Comparison of ENCODE assay signal across 9 cellular contexts in the genomic region with DNA sequence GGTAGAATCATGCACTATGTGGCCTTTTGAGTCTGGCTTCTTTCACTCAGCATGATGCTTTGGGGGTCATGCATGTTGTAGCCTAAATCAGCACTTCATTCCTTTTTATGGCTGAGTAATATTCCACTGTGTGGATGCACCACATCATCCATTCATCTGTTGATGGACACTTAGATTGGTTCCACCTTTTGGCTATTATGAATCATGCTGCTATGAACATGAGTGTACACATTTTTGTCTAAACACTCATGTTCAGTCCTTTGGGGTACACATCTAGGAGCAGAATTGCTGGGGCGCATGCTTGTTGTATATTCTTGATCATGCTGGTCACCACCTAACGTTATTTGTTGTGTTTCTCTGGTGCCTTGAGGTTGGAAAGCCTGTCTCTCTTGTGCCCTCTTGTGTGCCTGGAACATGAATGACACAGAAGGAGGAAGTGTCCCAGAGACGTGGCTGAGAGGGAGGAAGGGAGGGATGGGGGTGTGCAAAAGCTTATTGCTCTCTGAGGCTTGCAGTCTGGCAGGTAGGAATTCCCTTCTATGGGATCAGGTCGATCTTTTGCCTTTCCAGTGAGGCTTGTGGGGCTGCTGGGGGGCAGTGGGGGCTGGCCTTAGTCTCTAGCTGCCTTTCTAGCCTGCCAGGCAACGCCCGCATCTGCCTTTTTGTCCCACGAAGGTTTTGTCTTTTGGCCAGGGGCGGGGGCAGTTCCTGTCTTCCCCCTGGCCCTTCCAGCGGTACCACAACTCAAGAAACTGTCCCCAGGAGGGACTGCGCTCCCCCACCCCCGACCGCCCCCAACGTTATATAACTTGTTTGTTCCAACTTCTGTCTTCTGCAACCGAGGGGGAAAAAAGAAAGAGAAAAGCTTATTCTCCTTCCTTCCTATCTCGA. TPM values are rescaled to one million over a fixed set of nuclear protein-coding genes. Genes with fewer than 3 reads are reported as not detected.
DNase-seq lines count a peak whose midpoint lies in the region; ATAC-seq lines count a peak whose summit lies in the region.
"Had no signal": no experiment of that assay in that cellular context is flagged by ENCODE, and none has a peak within 500 bp of the region (broad histone marks: within the 10 kb centered on the region; RNA-seq: fewer than 3 reads in every experiment).

No MANE protein-coding gene starts in this region.

- H3K4me1 Mint-ChIP-seq in T-helper 17 cell, result peaks cover 22% of the 10 kb centered on the region

- DNase-seq in ELR (ENCODE audit: low read depth), result peak; percentile 64
- no peak for DNase-seq in T-helper 17 cell
- no peak for DNase-seq in left lobe of liver (ENCODE audit: low spot score)
- DNase-seq in DMS79 (lab: John Stamatoyannopoulos, UW), result no peak
- DNase-seq in NCI-H1417 (lab: John Stamatoyannopoulos, UW), result no peak
- DNase-seq: activated CD4-positive, alpha-beta memory T cell treated with anti-CD3 and anti-CD28 coated beads, Interleukin-2, amount 10 ng/mL, durations not matched to agents 7 days and 5 days; CD4-positive, alpha-beta T cell; NCI-H1105 treated with DMSO at 0.1 percent for 48 hours had no signal

- no peak overlapping the region for H3K27ac Mint-ChIP-seq in T-helper 17 cell
- H3K27ac Mint-ChIP-seq: activated CD4-positive, alpha-beta memory T cell treated with anti-CD3 and anti-CD28 coated beads, Interleukin-2, amount 10 ng/mL, durations not matched to agents 7 days and 5 days; CD4-positive, alpha-beta T cell had no signal

- no peaks in the 10 kb centered on the region for H3K9me3 ChIP-seq in T-helper 17 cell (ENCODE audit: control insufficient read depth, low read length, poor library complexity, severe bottlenecking)

- peak overlapping the region; percentile 9 for H3K4me3 Mint-ChIP-seq in T-helper 17 cell
- H3K4me3 Mint-ChIP-seq: activated CD4-positive, alpha-beta memory T cell treated with anti-CD3 and anti-CD28 coated beads, Interleukin-2, amount 10 ng/mL, durations not matched to agents 7 days and 5 days; CD4-positive, alpha-beta T cell had no signal

- ATAC-seq in T-helper 17 cell (no peak), left lobe of liver (peak; percentile 45), HG02981 (IDR thresholded peaks at IDR 0.05; ENCODE audit: unreplicated experiment) (no peak)

- no peaks in the 10 kb centered on the region for H3K27me3 Mint-ChIP-seq in T-helper 17 cell
- H3K27me3 Mint-ChIP-seq: activated CD4-positive, alpha-beta memory T cell treated with anti-CD3 and anti-CD28 coated beads, Interleukin-2, amount 10 ng/mL, durations not matched to agents 7 days and 5 days; CD4-positive, alpha-beta T cell had no signal

- no peaks in the 10 kb centered on the region for H3K36me3 Mint-ChIP-seq in T-helper 17 cell (ENCODE audit: low read depth)

RNA-seq across cellular contexts. Expression of a gene that starts 7.6 kb away (rescaled TPM):
- total RNA-seq in T-helper 17 cell (10 to 100 TPM; 13.0 to 17.9 TPM), left lobe of liver (6.1 TPM)

RNA-seq across cellular contexts. Expression of a gene that starts 31.7 kb away (rescaled TPM):
- total RNA-seq in T-helper 17 cell (under 1 TPM in 1 of 2 donors, not detected in 1; 0.29 TPM), left lobe of liver (not detected)

RNA-seq across cellular contexts. Expression of a gene that starts 37.8 kb away (rescaled TPM):
- total RNA-seq in T-helper 17 cell (not detected), left lobe of liver (0.20 TPM)
- total RNA-seq: activated CD4-positive, alpha-beta memory T cell treated with anti-CD3 and anti-CD28 coated beads, Interleukin-2, amount 10 ng/mL, durations not matched to agents 7 days and 5 days; CD4-positive, alpha-beta T cell had no signal

RNA-seq across cellular contexts. Expression of a gene that starts 39.1 kb away (rescaled TPM):
- 10 to 100 TPM; 14.4 to 15.3 TPM for total RNA-seq in T-helper 17 cell
- total RNA-seq in left lobe of liver, result 6.2 TPM

RNA-seq across cellular contexts. Expression of a gene that starts 55.8 kb away (rescaled TPM):
- total RNA-seq in T-helper 17 cell, result 10 to 100 TPM; 89.1 to 97.1 TPM
- 55.7 TPM for total RNA-seq in left lobe of liver
